In genomic region chr10:84613336-84614021, GRCh38 we compare ENCODE assay signal across 9 cellular contexts.
DNase-seq lines count a peak whose midpoint lies in the region; ATAC-seq, FAIRE-seq and TF ChIP-seq lines count a peak whose summit lies in the region.
"Had no signal": no experiment of that assay in that cellular context is flagged by ENCODE, and none has a peak within 500 bp of the region (broad histone marks: within the 10 kb centered on the region; RNA-seq: fewer than 3 reads in every experiment).

No MANE protein-coding gene starts in this region.

- H3K4me3 Mint-ChIP-seq in activated CD4-positive, alpha-beta memory T cell treated with anti-CD3 and anti-CD28 coated beads, Interleukin-2, amount 10 ng/mL, durations not matched to agents 7 days and 5 days = no peak overlapping the region
- H3K4me3 Mint-ChIP-seq: activated T-cell treated with anti-CD3 and anti-CD28 coated beads, Interleukin-2, amount 50 U/mL, for 72 hours had no signal

- no peak overlapping the region for H3K27ac Mint-ChIP-seq in activated CD4-positive, alpha-beta memory T cell treated with anti-CD3 and anti-CD28 coated beads, Interleukin-2, amount 10 ng/mL, durations not matched to agents 7 days and 5 days
- H3K27ac Mint-ChIP-seq: activated T-cell treated with anti-CD3 and anti-CD28 coated beads, Interleukin-2, amount 50 U/mL, for 72 hours had no signal

- no peaks in the 10 kb centered on the region for H3K36me3 Mint-ChIP-seq in activated CD4-positive, alpha-beta memory T cell treated with anti-CD3 and anti-CD28 coated beads, Interleukin-2, amount 10 ng/mL, durations not matched to agents 7 days and 5 days (ENCODE audit: low read depth)

- peaks cover 5% of the 10 kb centered on the region for H3K4me1 Mint-ChIP-seq in activated CD4-positive, alpha-beta memory T cell treated with anti-CD3 and anti-CD28 coated beads, Interleukin-2, amount 10 ng/mL, durations not matched to agents 7 days and 5 days

- H2AFZ ChIP-seq in osteoblast (ENCODE audit: low read length) = no peak overlapping the region

- H3K4me3 ChIP-seq in epithelial cell of proximal tubule (ENCODE audit: low read depth, low read length) (no peak overlapping the region), osteoblast (ENCODE audit: insufficient read depth, low read length) (no peak overlapping the region)

- POLR2A ChIA-PET in activated CD4-positive, alpha-beta memory T cell treated with anti-CD3 and anti-CD28 coated beads, Interleukin-2, amount 10 ng/mL, durations not matched to agents 7 days and 5 days (lab: Charles Lee) = no interaction called here

- no peaks in the 10 kb centered on the region for H4K20me1 ChIP-seq in osteoblast (ENCODE audit: insufficient read depth, low read length)

- no peaks in the 10 kb centered on the region for H3K27me3 ChIP-seq in osteoblast (ENCODE audit: insufficient read depth, low read length)

- FAIRE-seq in RCC 7860 (lab: Jason Lieb, UNC) = no peak

- CTCF ChIA-PET in activated CD4-positive, alpha-beta memory T cell treated with anti-CD3 and anti-CD28 coated beads, Interleukin-2, amount 10 ng/mL, durations not matched to agents 7 days and 5 days (lab: Charles Lee) = interaction anchor here (1.5 kb wide), 1 partner anchor 103 kb away, joined by 4 read pairs; no protein-coding TSS in a partner anchor

- TF ChIP-seq CTCF in epithelial cell of proximal tubule (conservative IDR thresholded peaks at IDR 0.05; ENCODE audit: low read depth, low read length) (peak; percentile 50), osteoblast (IDR thresholded peaks at IDR 0.05; ENCODE audit: extremely low read depth, low read depth, low read length) (peak; percentile 17)

- no peaks in the 10 kb centered on the region for H3K9me3 Mint-ChIP-seq in activated CD4-positive, alpha-beta memory T cell treated with anti-CD3 and anti-CD28 coated beads, Interleukin-2, amount 10 ng/mL, durations not matched to agents 7 days and 5 days
- H3K9me3 Mint-ChIP-seq: activated T-cell treated with anti-CD3 and anti-CD28 coated beads, Interleukin-2, amount 50 U/mL, for 72 hours had no signal

- H3K36me3 ChIP-seq in osteoblast (ENCODE audit: insufficient read depth, low read length) = no peaks in the 10 kb centered on the region

- no peaks in the 10 kb centered on the region for H3K79me2 ChIP-seq in osteoblast (ENCODE audit: insufficient read depth, low read length)

- ATAC-seq in HG03175 (IDR thresholded peaks at IDR 0.05; ENCODE audit: unreplicated experiment) = peak; percentile 60

- H3K27ac ChIP-seq in osteoblast (ENCODE audit: low read depth, low read length) = no peak overlapping the region

- no peaks in the 10 kb centered on the region for H3K9me3 ChIP-seq in osteoblast (ENCODE audit: low read depth, low read length)

- H3K4me2 ChIP-seq in osteoblast (ENCODE audit: insufficient read depth, low read length) = no peak overlapping the region

- peak; percentile 18 for DNase-seq in NCI-H1436 (lab: John Stamatoyannopoulos, UW)
- no peak for DNase-seq in NCI-H1436 treated with DMSO at 0.1 percent for 48 hours (lab: John Stamatoyannopoulos, UW)
- peak; percentile 35 for DNase-seq in NCI-H526 treated with DMSO at 0.1 percent for 48 hours (lab: John Stamatoyannopoulos, UW)
- DNase-seq in epithelial cell of proximal tubule (ENCODE audit: low read depth) = no peak
- no peak for DNase-seq in osteoblast (ENCODE audit: insufficient read length, low spot score, missing footprints)
- DNase-seq in activated CD4-positive, alpha-beta memory T cell treated with anti-CD3 and anti-CD28 coated beads, Interleukin-2, amount 10 ng/mL, durations not matched to agents 7 days and 5 days = no peak
- DNase-seq in RCC 7860 (ENCODE audit: low spot score) = no peak
- DNase-seq: activated T-cell treated with anti-CD3 and anti-CD28 coated beads, Interleukin-2, amount 50 U/mL, for 72 hours had no signal

- H3K27me3 Mint-ChIP-seq in activated CD4-positive, alpha-beta memory T cell treated with anti-CD3 and anti-CD28 coated beads, Interleukin-2, amount 10 ng/mL, durations not matched to agents 7 days and 5 days = peaks cover 20% of the 10 kb centered on the region

- H3K4me1 ChIP-seq in osteoblast (ENCODE audit: insufficient read depth, low read length) = no peaks in the 10 kb centered on the region

Comparison
In these comparisons a context has a peak if more than half of its experiments do, and no peak if none do; other contexts are left out.
1. DNase-seq: peak in NCI-H1436 (single experiment) and NCI-H526 treated with DMSO at 0.1 percent for 48 hours (single experiment); none in NCI-H1436 treated with DMSO at 0.1 percent for 48 hours (single experiment), epithelial cell of proximal tubule (single experiment), osteoblast (single experiment), activated CD4-positive, alpha-beta memory T cell treated with anti-CD3 and anti-CD28 coated beads, Interleukin-2, amount 10 ng/mL, durations not matched to agents 7 days and 5 days (single experiment) and RCC 7860 (single experiment).